8 cellular contexts compared by ENCODE assay signal in genomic region chr19:3434630-3435553, GRCh38. TPM values are rescaled to one million over a fixed set of nuclear protein-coding genes. Genes with fewer than 3 reads are reported as not detected.
DNase-seq lines count a peak whose midpoint lies in the region; ATAC-seq and TF ChIP-seq lines count a peak whose summit lies in the region.

No MANE protein-coding gene starts in this region.

- peak; percentile 52 for DNase-seq in GM04503 (ENCODE audit: low read depth)
- DNase-seq in HFFc6, result peak; percentile 93
- DNase-seq in NCI-H1105 (lab: John Stamatoyannopoulos, UW), result peak; percentile 94
- DNase-seq in SW480 (ENCODE audit: low spot score), result peak; percentile 85
- peak; percentile 94 to 97 (median 97) for DNase-seq in adrenal gland
- peak; percentile 97 for DNase-seq in heart right ventricle
- DNase-seq in pons (ENCODE audit: low spot score), result peak; percentile 86
- DNase-seq in transverse colon, result peak; percentile 96

- peak overlapping the region; percentile 93 for H3K27ac Mint-ChIP-seq in HFFc6

- ATAC-seq in heart right ventricle, result peak; percentile 93 to 98 (median 97)

- WGBS in adrenal gland, 4 donors, result 3 to 4% (median 3%) methylated on average over 23 to 67 of the region's 67 CpGs
- 3% methylated on average over 66 to 67 of the region's 67 CpGs for whole genome bisulfite sequencing in heart right ventricle, 2 donors
- WGBS in transverse colon (ENCODE audit: low coverage in 1 of 2), 2 donors, result 5 to 90% methylated on average over 2 to 58 of the region's 67 CpGs

- peaks cover 22% of the 10 kb centered on the region for H3K4me1 Mint-ChIP-seq in HFFc6 (ENCODE audit: low read depth)

- intact Hi-C loops in adrenal gland (cut with DNase I), result no loop called here
- intact Hi-C loops in heart right ventricle (cut with DNase I), result loop anchor here in 4 of 10 donors (5.0 kb wide), 4 partner anchors 32 to 108 kb away; no protein-coding TSS in a partner anchor
- intact Hi-C loops in transverse colon (cut with DNase I; ENCODE audit: low total_unique reads), result loop anchor here (5.0 kb wide), 1 partner anchor 98 kb away; no protein-coding TSS in a partner anchor

- H3K27ac ChIP-seq in adrenal gland (peak overlapping the region; percentile 45 to 93 (median 72)), heart right ventricle (peak overlapping the region; percentile 75 to 94 (median 88)), transverse colon (peak overlapping the region; percentile 84 to 90 (median 88))

- no peak for TF ChIP-seq EP300 in transverse colon (IDR thresholded peaks at IDR 0.05; ENCODE audit: low read depth)

- H3K36me3 Mint-ChIP-seq in HFFc6 (ENCODE audit: low read depth), result peaks cover 29% of the 10 kb centered on the region

- no peaks in the 10 kb centered on the region for H3K27me3 ChIP-seq in adrenal gland
- H3K27me3 ChIP-seq in heart right ventricle, result no peaks in the 10 kb centered on the region
- no peaks in the 10 kb centered on the region for H3K27me3 ChIP-seq in transverse colon

- peak overlapping the region in 1 of 4 donors; percentile 41 for H3K4me3 ChIP-seq in adrenal gland
- H3K4me3 ChIP-seq in heart right ventricle, result peak overlapping the region; percentile 12 to 60 (median 52)
- H3K4me3 ChIP-seq in transverse colon, result peak overlapping the region in 3 of 4 donors; percentile 33 to 57 (median 39)

- in situ Hi-C loops in transverse colon (cut with MboI; ENCODE audit: low pct_ligation_motif_present in 1 of 4, low pct_unique_long_range_greater_than_20kb in 1 of 4, low sequenced_read_pairs in 3 of 4), result loop anchor here in 3 of 4 donors (10.0 kb wide), 1 partner anchor 110 kb away; no protein-coding TSS in a partner anchor

- H3K27me3 Mint-ChIP-seq in HFFc6 (ENCODE audit: insufficient read depth), result peaks cover 9% of the 10 kb centered on the region

- H3K4me1 ChIP-seq in adrenal gland (replicated peaks in 1 of 2) (peaks cover 11 to 51% of the 10 kb centered on the region in 2 donors), heart right ventricle (peaks cover 6 to 45% (median 29%) of the 10 kb centered on the region in 9 donors), transverse colon (peaks cover 13 to 31% (median 18%) of the 10 kb centered on the region in 4 donors)

- TF ChIP-seq POLR2A in adrenal gland (IDR thresholded peaks at IDR 0.05) (peak in 1 of 2 donors; percentile 42), transverse colon (IDR thresholded peaks at IDR 0.05) (peak; percentile 44)

- H3K4me3 Mint-ChIP-seq in HFFc6, result peak overlapping the region; percentile 82

- H3K36me3 ChIP-seq in adrenal gland (replicated peaks in 1 of 2) (peaks cover 0 to 62% of the 10 kb centered on the region in 2 donors), heart right ventricle (peaks cover 0 to 66% (median 23%) of the 10 kb centered on the region in 9 donors), transverse colon (no peaks in the 10 kb centered on the region)

- H3K9me3 ChIP-seq in adrenal gland (replicated peaks in 1 of 3) (no peaks in the 10 kb centered on the region), heart right ventricle (no peaks in the 10 kb centered on the region), transverse colon (no peaks in the 10 kb centered on the region)

- peaks cover 8% of the 10 kb centered on the region for H3K9me3 Mint-ChIP-seq in HFFc6

- TF ChIP-seq CTCF in HFFc6 (IDR thresholded peaks at IDR 0.05) (no peak; the same call in 1 of the 2 replicates), adrenal gland (IDR thresholded peaks at IDR 0.05) (peak in 2 of 6 experiments; percentile 5 to 10), heart right ventricle (IDR thresholded peaks at IDR 0.05) (no peak), transverse colon (IDR thresholded peaks at IDR 0.05) (peak in 1 of 5 experiments; percentile 16)

RNA-seq across cellular contexts. Expression of gene SMIM24, which starts 45.4 kb away (rescaled TPM):
- not detected for total RNA-seq in HFFc6 (2021; fragmentation: NEBNext Ultra II Directional; extraction: Animal tissue kit (Norgen Biotek cat#: 25700))
- total RNA-seq in adrenal gland (under 1 TPM in 1 of 8 donors, not detected in 7; 0.36 TPM), heart right ventricle (not detected), transverse colon (100 to 1,000 TPM in 1 of 4 donors, 10 to 100 TPM in 3; 18.7 to 100 (median 85.5) TPM)
- polyA plus RNA-seq in adrenal gland (under 1 TPM in 1 of 3 donors, not detected in 2; 0.48 TPM), heart right ventricle (not detected)

RNA-seq across cellular contexts. Expression of gene SMIM44, which starts 48.3 kb away (rescaled TPM):
- not detected for total RNA-seq in HFFc6 (2021; fragmentation: NEBNext Ultra II Directional; extraction: Animal tissue kit (Norgen Biotek cat#: 25700))
- total RNA-seq in adrenal gland, result not detected
- polyA plus RNA-seq in adrenal gland, result not detected
- total RNA-seq in heart right ventricle, result not detected
- polyA plus RNA-seq in heart right ventricle, result not detected
- total RNA-seq in transverse colon, result 10 to 100 TPM in 1 of 4 donors, 1 to 10 TPM in 1, not detected in 2; 4.1 to 15.3 TPM

Comparison
In these comparisons a context has a peak if more than half of its experiments do, and no peak if none do; other contexts are left out.
1. RNA of gene SMIM24, which starts 45.4 kb away (total RNA-seq): 18.7 to 100 TPM in transverse colon; not detected in HFFc6, 0.36 TPM in adrenal gland and not detected in heart right ventricle; every median in the first group is over 10 times any median in the second.
2. Peak in every context shown above with its lines, with median percentiles within 50 percentile points of each other: DNase-seq and H3K27ac ChIP-seq.